1 cellular context compared by ENCODE assay signal in genomic region chr22:37499006-37499707, GRCh38.
TF ChIP-seq lines count a peak whose summit lies in the region.

No MANE protein-coding gene starts in this region.

TF ChIP-seq in endothelial cell of umbilical vein, 7 proteins besides CTCF, POLR2A, EP300 and RAD21:
- TF ChIP-seq MYC (IDR thresholded peaks at IDR 0.05; ENCODE audit: low read depth, low read length) (no peak), EZH2 (IDR thresholded peaks at IDR 0.05; ENCODE audit: borderline replicate concordance, low read depth, low read length, severe bottlenecking) (no peak), MAX (IDR thresholded peaks at IDR 0.05; ENCODE audit: insufficient read depth, insufficient read length) (no peak), GATA2 (IDR thresholded peaks at IDR 0.05; ENCODE audit: insufficient read depth, insufficient read length, low read depth, low read length) (no peak), POLR2AphosphoS5 (IDR thresholded peaks at IDR 0.05; ENCODE audit: insufficient read depth, low read depth, low read length) (no peak), FOS (IDR thresholded peaks at IDR 0.05; ENCODE audit: borderline replicate concordance, insufficient read depth, low read length) (no peak), JUN (IDR thresholded peaks at IDR 0.05; ENCODE audit: borderline replicate concordance, insufficient read depth, insufficient read length, low read depth) (no peak)
TF ChIP-seq in endothelial cell of umbilical vein: peak in this region for 0.
